In the genomic region with DNA sequence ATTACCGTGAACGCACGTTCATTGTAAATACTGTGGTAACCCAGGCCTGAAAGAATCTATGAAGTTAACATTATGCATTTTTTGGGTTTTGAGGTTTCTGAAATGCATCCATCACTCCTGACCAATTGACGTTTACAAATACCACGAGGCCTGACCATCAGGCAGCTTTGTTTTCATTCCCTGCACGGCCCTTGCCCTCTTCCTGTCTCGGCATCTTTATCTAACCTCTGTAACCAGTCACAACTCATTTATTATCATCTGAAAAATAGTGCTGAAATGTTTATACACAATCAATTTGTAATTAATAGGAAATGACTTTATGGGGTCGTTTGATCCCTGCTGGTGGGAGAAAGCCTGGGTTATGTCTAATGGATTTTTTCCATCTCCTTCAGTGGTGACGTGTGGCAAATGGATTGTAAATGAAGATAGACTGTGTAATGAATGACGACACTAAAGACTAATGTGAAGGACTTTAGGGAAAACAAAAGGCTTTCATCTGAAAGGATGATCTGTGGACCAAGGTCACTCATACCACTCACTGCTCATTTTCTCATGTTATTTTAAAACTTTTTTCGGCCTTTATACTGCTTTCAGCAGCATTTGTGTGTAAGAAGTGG, we compare ENCODE assay signal across 14 cellular contexts.
DNase-seq lines count a peak whose midpoint lies in the region; ATAC-seq lines count a peak whose summit lies in the region.
"Had no signal": no experiment of that assay in that cellular context is flagged by ENCODE, and none has a peak within 500 bp of the region (broad histone marks: within the 10 kb centered on the region; RNA-seq: fewer than 3 reads in every experiment).

No MANE protein-coding gene starts in this region.

- no peaks in the 10 kb centered on the region for H3K36me3 ChIP-seq in effector memory CD4-positive, alpha-beta T cell (ENCODE audit: control insufficient read depth, insufficient read depth, low read length)
- H3K36me3 ChIP-seq: SJCRH30 had no signal

- H3K27ac ChIP-seq in effector memory CD4-positive, alpha-beta T cell (ENCODE audit: insufficient read depth, low read length, poor library complexity, severe bottlenecking), result no peak overlapping the region
- H3K27ac ChIP-seq: body of pancreas, SJCRH30 had no signal

- no peak overlapping the region for H3K4me3 ChIP-seq in effector memory CD4-positive, alpha-beta T cell (ENCODE audit: insufficient read depth, low read depth, low read length, poor library complexity, severe bottlenecking)
- H3K4me3 ChIP-seq: body of pancreas, SJCRH30 had no signal

- H3K27me3 ChIP-seq in effector memory CD4-positive, alpha-beta T cell (replicated peaks; ENCODE audit: control insufficient read depth, insufficient read depth, low read length, poor library complexity, severe bottlenecking), result no peaks in the 10 kb centered on the region
- H3K27me3 ChIP-seq: body of pancreas, SJCRH30 had no signal

- H3K4me1 ChIP-seq in effector memory CD4-positive, alpha-beta T cell (ENCODE audit: control insufficient read depth, insufficient read depth, low read length, poor library complexity, severe bottlenecking), result no peaks in the 10 kb centered on the region
- H3K4me1 ChIP-seq: body of pancreas, SJCRH30 had no signal

- peak; percentile 83 for DNase-seq in HT1080 (ENCODE audit: low read depth)
- peak; percentile 94 for DNase-seq in astrocyte of the hippocampus (ENCODE audit: low read depth, low spot score)
- peak; percentile 63 for DNase-seq in islet precursor cell
- no peak for DNase-seq in effector memory CD4-positive, alpha-beta T cell
- DNase-seq in iPS-NIHi11 (ENCODE audit: low spot score), result no peak
- no peak for DNase-seq in NCI-H2227 (lab: John Stamatoyannopoulos, UW; ENCODE audit: unreplicated experiment)
- DNase-seq: activated effector memory CD4-positive, alpha-beta T cell treated with anti-CD3 and anti-CD28 coated beads, Interleukin-2, amount 50 U/mL, for 16 hours; body of pancreas; CD4-positive, alpha-beta memory T cell; effector memory CD8-positive, alpha-beta T cell; kidney glomerular epithelial cell; NCI-H1092; SJCRH30 had no signal

- no peak for ATAC-seq in GM18498 (IDR thresholded peaks at IDR 0.05; ENCODE audit: unreplicated experiment)
- ATAC-seq: body of pancreas; effector memory CD8-positive, alpha-beta T cell had no signal

- no peaks in the 10 kb centered on the region for H3K9me3 ChIP-seq in effector memory CD4-positive, alpha-beta T cell (ENCODE audit: control insufficient read depth, low read length)
- H3K9me3 ChIP-seq: body of pancreas, SJCRH30 had no signal

Comparison
In these comparisons a context has a peak if more than half of its experiments do, and no peak if none do; other contexts are left out.
1. DNase-seq: peak in HT1080 (single experiment), astrocyte of the hippocampus (single experiment) and islet precursor cell (single experiment); none in effector memory CD4-positive, alpha-beta T cell (0 of 3), iPS-NIHi11 (single experiment) and NCI-H2227 (single experiment).